In the genomic region with DNA sequence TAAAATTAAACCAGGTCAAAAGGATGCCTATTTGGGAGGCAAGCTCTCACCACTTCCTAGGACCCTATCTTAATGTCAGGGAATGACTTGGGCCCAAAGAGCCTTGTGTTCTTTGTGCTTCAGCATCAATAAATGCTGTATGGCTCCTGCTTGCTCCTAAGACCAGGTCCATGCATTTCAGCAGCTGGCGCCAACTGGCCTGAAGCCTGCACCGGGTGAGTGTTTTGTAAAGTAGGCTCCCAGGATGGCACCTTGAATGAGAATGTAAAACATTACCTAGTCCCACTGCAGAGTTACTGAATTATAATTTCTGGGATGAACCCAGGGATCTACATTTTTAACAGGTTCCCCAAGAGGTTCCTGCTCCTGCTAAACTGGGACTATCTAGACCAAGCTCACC, we compare ENCODE assay signal across 8 cellular contexts.
"Had no signal": no experiment of that assay in that cellular context is flagged by ENCODE, and none has a peak within 500 bp of the region (broad histone marks: within the 10 kb centered on the region; RNA-seq: fewer than 3 reads in every experiment).

No MANE protein-coding gene starts in this region.

- H3K4me3 ChIP-seq: GM12878 had no signal

- FAIRE-seq: G401.6, GM12878, GM12891, GM12892, GM18507, GM19239 had no signal

- DNase-seq: GDM1, GF-D8 had no signal

- ATAC-seq: GM12878 had no signal
